Comparison of ENCODE assay signal across 1 cellular context in the genomic region with DNA sequence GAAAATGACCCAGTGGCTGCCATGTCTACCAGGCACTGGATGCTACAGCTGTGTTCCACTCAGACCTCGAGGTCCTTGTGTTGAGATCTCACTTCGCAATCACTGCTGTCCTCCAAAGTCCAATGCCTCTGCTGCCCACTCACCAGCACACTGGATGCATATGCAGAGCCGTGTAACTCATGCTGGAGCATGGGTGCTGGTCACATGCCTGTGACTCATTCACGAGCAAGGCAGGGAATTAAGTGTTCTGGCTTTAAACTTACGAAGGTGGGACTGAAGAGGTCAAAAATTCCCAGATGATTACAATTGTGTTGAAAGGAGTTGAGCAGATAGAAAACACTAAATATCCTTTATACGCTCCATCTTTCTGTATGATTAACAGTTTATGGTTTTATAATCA.
TF ChIP-seq lines count a peak whose summit lies in the region.

No MANE protein-coding gene starts in this region.

TF ChIP-seq in IMR-90, 13 proteins besides CTCF, POLR2A, EP300 and RAD21:
- no peak for TF ChIP-seq SMC3 (IDR thresholded peaks at IDR 0.05; ENCODE audit: low read depth, low read length)
- no peak for TF ChIP-seq CHD1 (IDR thresholded peaks at IDR 0.05; ENCODE audit: low read depth, low read length)
